8 cellular contexts compared by ENCODE assay signal in the genomic region with DNA sequence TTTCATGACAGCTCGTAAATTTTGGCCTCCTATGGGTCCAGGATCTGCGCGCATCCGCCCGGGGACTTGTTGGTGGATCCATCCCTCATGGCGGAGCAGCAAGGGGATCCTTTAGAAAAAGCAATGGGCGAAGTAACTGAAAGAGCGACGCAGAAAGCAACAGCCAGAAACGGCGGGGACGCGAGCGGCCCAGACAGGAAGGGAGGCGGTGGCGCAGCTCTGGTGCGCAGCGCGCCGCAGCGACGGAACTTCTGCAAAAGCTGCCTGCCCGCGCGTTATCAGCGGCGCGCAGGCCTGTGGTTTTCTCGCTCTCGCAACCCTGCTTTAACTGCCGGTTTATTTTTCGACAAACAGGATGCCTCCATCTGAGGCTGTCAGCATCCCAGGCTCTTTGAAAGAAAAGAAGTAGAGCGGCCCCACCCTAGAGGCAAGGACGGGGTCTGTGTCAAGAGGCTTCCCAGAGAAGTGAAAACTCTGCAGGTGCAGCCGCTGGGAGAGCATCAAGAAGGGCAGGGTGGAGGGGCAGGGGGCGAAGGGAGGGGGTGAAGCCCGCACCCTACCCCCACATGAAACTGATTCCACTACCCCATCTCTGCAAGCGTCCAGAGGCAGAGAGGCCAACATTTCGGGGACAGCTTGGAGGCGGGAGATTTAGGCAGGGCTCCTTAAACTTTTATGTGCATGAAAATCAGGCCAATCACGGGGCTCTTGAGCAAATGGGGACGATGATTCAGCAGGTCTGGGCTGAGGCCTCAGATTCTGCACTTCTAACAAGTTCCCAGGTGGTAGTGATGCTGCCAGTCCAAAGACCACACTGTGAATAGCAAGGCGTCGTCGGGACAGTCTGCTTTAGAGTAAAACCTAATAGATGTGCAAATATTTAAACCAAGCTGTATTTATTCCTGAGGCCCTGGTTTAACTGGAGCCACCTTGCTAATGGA. TPM values are rescaled to one million over a fixed set of nuclear protein-coding genes. Genes with fewer than 3 reads are reported as not detected.
DNase-seq lines count a peak whose midpoint lies in the region; ATAC-seq and TF ChIP-seq lines count a peak whose summit lies in the region.

No MANE protein-coding gene starts in this region.

- TF ChIP-seq CTCF in GM10266 (IDR thresholded peaks at IDR 0.05; ENCODE audit: control insufficient read depth, insufficient read depth, low read depth, missing control alignments) (no peak), OCI-LY1 (IDR thresholded peaks at IDR 0.05; ENCODE audit: low read length) (no peak)

- no peaks in the 10 kb centered on the region for H3K9me2 ChIP-seq in OCI-LY1 (ENCODE audit: low read depth, low read length)

- no peaks in the 10 kb centered on the region for H3K9me3 Mint-ChIP-seq in activated T-helper 2 cell treated with anti-CD3 and anti-CD28 coated beads, Interferon-gamma antibody, Interleukin-2, Interleukin-4, amounts not matched to agents 10 μg/mL and 5 μg/mL and 100 μg/mL, durations not matched to agents 14 hours and 24 hours and 36 hours

- no peak overlapping the region for H2AFZ ChIP-seq in OCI-LY1 (ENCODE audit: low read length)

- no peaks in the 10 kb centered on the region for H3K27me3 ChIP-seq in OCI-LY1 (ENCODE audit: insufficient read depth, low read length)

- peaks cover 24% of the 10 kb centered on the region for H3K36me3 ChIP-seq in OCI-LY1 (ENCODE audit: insufficient read depth, low read length)

- peak overlapping the region; percentile 54 for H3K4me3 ChIP-seq in OCI-LY1 (ENCODE audit: low read depth, low read length, poor library complexity, severe bottlenecking)

- peak; percentile 68 for ATAC-seq in HG02588 (IDR thresholded peaks at IDR 0.05; ENCODE audit: unreplicated experiment)

- peak overlapping the region; percentile 100 for H3K27ac Mint-ChIP-seq in activated T-helper 2 cell treated with anti-CD3 and anti-CD28 coated beads, Interferon-gamma antibody, Interleukin-2, Interleukin-4, amounts not matched to agents 10 μg/mL and 5 μg/mL and 100 μg/mL, durations not matched to agents 14 hours and 24 hours and 36 hours

- peak overlapping the region; percentile 72 for H3K4me2 ChIP-seq in OCI-LY1 (ENCODE audit: low read length)

- H3K4me1 ChIP-seq in OCI-LY1 (ENCODE audit: insufficient read depth, low read length, severe bottlenecking): peaks cover 74% of the 10 kb centered on the region

- intact Hi-C loops in activated T-helper 2 cell treated with anti-CD3 and anti-CD28 coated beads, Interferon-gamma antibody, Interleukin-2, Interleukin-4, amounts not matched to agents 10 μg/mL and 5 μg/mL and 100 μg/mL, durations not matched to agents 14 hours and 24 hours and 36 hours (cut with micrococcal nuclease): loop anchor here (1.0 to 2.0 kb wide), 5 partner anchors 9 to 139 kb away; no protein-coding TSS in a partner anchor
- intact Hi-C loops in cardiac septum (cut with DNase I): no loop called here

- H3K4me1 Mint-ChIP-seq in activated T-helper 2 cell treated with anti-CD3 and anti-CD28 coated beads, Interferon-gamma antibody, Interleukin-2, Interleukin-4, amounts not matched to agents 10 μg/mL and 5 μg/mL and 100 μg/mL, durations not matched to agents 14 hours and 24 hours and 36 hours (ENCODE audit: low read depth): peaks cover 86% of the 10 kb centered on the region

- peak overlapping the region; percentile 90 for H3K4me3 Mint-ChIP-seq in activated T-helper 2 cell treated with anti-CD3 and anti-CD28 coated beads, Interferon-gamma antibody, Interleukin-2, Interleukin-4, amounts not matched to agents 10 μg/mL and 5 μg/mL and 100 μg/mL, durations not matched to agents 14 hours and 24 hours and 36 hours (ENCODE audit: low read depth)

- H3K27me3 Mint-ChIP-seq in activated T-helper 2 cell treated with anti-CD3 and anti-CD28 coated beads, Interferon-gamma antibody, Interleukin-2, Interleukin-4, amounts not matched to agents 10 μg/mL and 5 μg/mL and 100 μg/mL, durations not matched to agents 14 hours and 24 hours and 36 hours (ENCODE audit: low read depth): no peaks in the 10 kb centered on the region

- peak overlapping the region; percentile 89 for H3K27ac ChIP-seq in OCI-LY1 (ENCODE audit: low read depth, low read length, poor library complexity, severe bottlenecking)

- H3K9me3 ChIP-seq in OCI-LY1 (ENCODE audit: low read length): no peaks in the 10 kb centered on the region

- DNase-seq in GM10266 (ENCODE audit: extremely low spot score) (peak; percentile 50), cardiac septum (ENCODE audit: low spot score) (peak; percentile 88), renal cortical epithelial cell (ENCODE audit: low read depth) (peak; percentile 49), kidney glomerular epithelial cell (lab: John Stamatoyannopoulos, UW) (no peak), NCI-H2029 treated with DMSO at 0.1 percent for 48 hours (lab: John Stamatoyannopoulos, UW) (no peak)
- DNase-seq in activated T-helper 2 cell treated with anti-CD3 and anti-CD28 coated beads, Interferon-gamma antibody, Interleukin-2, Interleukin-4, amounts not matched to agents 10 μg/mL and 5 μg/mL and 100 μg/mL, durations not matched to agents 14 hours and 24 hours and 36 hours (ENCODE audit: low spot score): peak; percentile 87

- peak overlapping the region; percentile 62 for H3K9ac ChIP-seq in OCI-LY1 (ENCODE audit: low read length)

- no peaks in the 10 kb centered on the region for H4K20me1 ChIP-seq in OCI-LY1 (ENCODE audit: insufficient read depth, low read length)

- peaks cover 57% of the 10 kb centered on the region for H3K36me3 Mint-ChIP-seq in activated T-helper 2 cell treated with anti-CD3 and anti-CD28 coated beads, Interferon-gamma antibody, Interleukin-2, Interleukin-4, amounts not matched to agents 10 μg/mL and 5 μg/mL and 100 μg/mL, durations not matched to agents 14 hours and 24 hours and 36 hours (ENCODE audit: low read depth)

- H3F3A ChIP-seq in OCI-LY1 (ENCODE audit: insufficient read depth, low read length): peaks cover 2% of the 10 kb centered on the region; the same call in 1 of the 2 replicates

- peaks cover 46% of the 10 kb centered on the region for H3K79me2 ChIP-seq in OCI-LY1 (ENCODE audit: insufficient read depth, low read length)

RNA-seq across cellular contexts. Expression of a gene that starts 22.2 kb away (rescaled TPM):
- total RNA-seq in activated T-helper 2 cell treated with anti-CD3 and anti-CD28 coated beads, Interferon-gamma antibody, Interleukin-2, Interleukin-4, amounts not matched to agents 10 μg/mL and 5 μg/mL and 100 μg/mL, durations not matched to agents 14 hours and 24 hours and 36 hours: 120 and 121 TPM in 2 replicates
- total RNA-seq in cardiac septum: 21.6 TPM
- total RNA-seq in renal cortical epithelial cell: 6.3 and 25.4 TPM in 2 replicates

Comparison
In these comparisons a context has a peak if more than half of its experiments do, and no peak if none do; other contexts are left out.
1. DNase-seq: peak in GM10266 (single experiment), activated T-helper 2 cell treated with anti-CD3 and anti-CD28 coated beads, Interferon-gamma antibody, Interleukin-2, Interleukin-4, amounts not matched to agents 10 μg/mL and 5 μg/mL and 100 μg/mL, durations not matched to agents 14 hours and 24 hours and 36 hours (single experiment), cardiac septum (single experiment) and renal cortical epithelial cell (single experiment); none in kidney glomerular epithelial cell (single experiment) and NCI-H2029 treated with DMSO at 0.1 percent for 48 hours (single experiment).